ENCODE assay signal across 1 cellular context in genomic region chr1:182404764-182405163, GRCh38.
A peak's percentile ranks its signal among the peaks of the same experiment; 100 is the strongest.
TF ChIP-seq lines count a peak whose summit lies in the region.

No MANE protein-coding gene starts in this region.

TF ChIP-seq in HepG2, 621 proteins besides CTCF, POLR2A, EP300 and RAD21:
- TF ChIP-seq CREB1 (IDR thresholded peaks at IDR 0.05): peak; percentile 59; the same call in 1 of the 2 replicates
- no peak for TF ChIP-seq CREB1 (CRISPR knock-in tag; IDR thresholded peaks at IDR 0.05)
- TF ChIP-seq NBN (conservative IDR thresholded peaks at IDR 0.05): no peak
- TF ChIP-seq STAG1 (CRISPR knock-in tag; IDR thresholded peaks at IDR 0.05): peak; percentile 29; the same call in 1 of the 2 replicates
